In genomic region chr11:118290923-118291322, GRCh38 we compare ENCODE assay signal across 8 cellular contexts. TPM values are rescaled to one million over a fixed set of nuclear protein-coding genes. Genes with fewer than 3 reads are reported as not detected.
DNase-seq lines count a peak whose midpoint lies in the region; ATAC-seq and TF ChIP-seq lines count a peak whose summit lies in the region.

No MANE protein-coding gene starts in this region.

- H3K27ac Mint-ChIP-seq in activated CD8-positive, alpha-beta T cell treated with anti-CD3 and anti-CD28 coated beads for 36 hours, result no peak overlapping the region
- peak overlapping the region; percentile 20 for H3K27ac Mint-ChIP-seq in stimulated activated naive B cell treated with anti-CD40 and anti-IgM and Interleukin-4, amounts not matched to agents 10 μg/mL and 1 μg/mL and 100 μg/mL, for 72 hours

- DNase-seq in GM10248 (ENCODE audit: extremely low spot score) (peak; percentile 50), M059J (ENCODE audit: low read depth) (peak; percentile 52), left ventricle myocardium inferior (no peak), NCI-H2227 (lab: John Stamatoyannopoulos, UW; ENCODE audit: unreplicated experiment) (no peak)
- peak; percentile 74 for DNase-seq in activated CD8-positive, alpha-beta T cell treated with anti-CD3 and anti-CD28 coated beads for 36 hours
- DNase-seq in stimulated activated naive B cell treated with anti-CD40 and anti-IgM and Interleukin-4, amounts not matched to agents 10 μg/mL and 1 μg/mL and 100 μg/mL, for 72 hours, result peak; percentile 37

- H3K27ac ChIP-seq in left ventricle myocardium inferior (replicated peaks), result no peak overlapping the region

- CTCF ChIA-PET in GM10248 (lab: Yijun Ruan, JAX), result interaction anchor here (0.7 to 3.3 kb wide), 22 partner anchors 9 to 147 kb away, joined by 3 to 26 read pairs (median 4); partner anchors contain the start of gene SCN4B
- CTCF ChIA-PET in activated CD8-positive, alpha-beta T cell treated with anti-CD3 and anti-CD28 coated beads for 36 hours (lab: Charles Lee), result interaction anchor here (0.6 to 5.8 kb wide), 36 partner anchors 8 to 431 kb away, joined by 3 to 53 read pairs (median 4); partner anchors contain the start of genes CD3E and MPZL2

- H3K9me3 ChIP-seq in left ventricle myocardium inferior (replicated peaks), result no peaks in the 10 kb centered on the region

- H3K4me1 ChIP-seq in left ventricle myocardium inferior, result no peaks in the 10 kb centered on the region

- no peaks in the 10 kb centered on the region for H3K36me3 Mint-ChIP-seq in activated CD8-positive, alpha-beta T cell treated with anti-CD3 and anti-CD28 coated beads for 36 hours (ENCODE audit: low read depth)
- peaks cover 3 to 4% of the 10 kb centered on the region in 2 donors for H3K36me3 Mint-ChIP-seq in stimulated activated naive B cell treated with anti-CD40 and anti-IgM and Interleukin-4, amounts not matched to agents 10 μg/mL and 1 μg/mL and 100 μg/mL, for 72 hours

- peak; percentile 71 for ATAC-seq in activated CD8-positive, alpha-beta T cell treated with anti-CD3 and anti-CD28 coated beads for 36 hours
- ATAC-seq in stimulated activated naive B cell treated with anti-CD40 and anti-IgM and Interleukin-4, amounts not matched to agents 10 μg/mL and 1 μg/mL and 100 μg/mL, for 72 hours (replicated peaks), result peak; percentile 86
- ATAC-seq in HG03342 (IDR thresholded peaks at IDR 0.05; ENCODE audit: unreplicated experiment) (no peak), GM18517 (IDR thresholded peaks at IDR 0.05; ENCODE audit: unreplicated experiment) (no peak)

- H3K36me3 ChIP-seq in left ventricle myocardium inferior, result no peaks in the 10 kb centered on the region

- POLR2A ChIA-PET in GM10248 (lab: Yijun Ruan, JAX), result no interaction called here
- POLR2A ChIA-PET in activated CD8-positive, alpha-beta T cell treated with anti-CD3 and anti-CD28 coated beads for 36 hours (lab: Charles Lee), result interaction anchor here (0.6 to 1.3 kb wide), 8 partner anchors 9 to 184 kb away, joined by 3 to 5 read pairs (median 3); no protein-coding TSS in a partner anchor

- intact Hi-C loops in activated CD8-positive, alpha-beta T cell treated with anti-CD3 and anti-CD28 coated beads for 36 hours (cut with micrococcal nuclease), result loop anchor here (5.0 kb wide), 3 partner anchors 34 to 144 kb away; no protein-coding TSS in a partner anchor
- intact Hi-C loops in left ventricle myocardium inferior (cut with micrococcal nuclease), result no loop called here

- H3K4me1 Mint-ChIP-seq in activated CD8-positive, alpha-beta T cell treated with anti-CD3 and anti-CD28 coated beads for 36 hours (ENCODE audit: low read depth), result peaks cover 32% of the 10 kb centered on the region
- H3K4me1 Mint-ChIP-seq in stimulated activated naive B cell treated with anti-CD40 and anti-IgM and Interleukin-4, amounts not matched to agents 10 μg/mL and 1 μg/mL and 100 μg/mL, for 72 hours, result peaks cover 8 to 18% of the 10 kb centered on the region in 2 donors

- peaks cover 9% of the 10 kb centered on the region for H3K27me3 ChIP-seq in left ventricle myocardium inferior (ENCODE audit: low read depth)

- TF ChIP-seq CTCF in GM10248 (IDR thresholded peaks at IDR 0.05; ENCODE audit: control extremely low read depth, extremely low read depth, low read depth, missing control alignments), result peak; percentile 61
- peak; percentile 48 for TF ChIP-seq CTCF in activated CD8-positive, alpha-beta T cell treated with anti-CD3 and anti-CD28 coated beads for 36 hours (IDR thresholded peaks at IDR 0.05)
- peak; percentile 65 for TF ChIP-seq CTCF in left ventricle myocardium inferior (IDR thresholded peaks at IDR 0.05; ENCODE audit: borderline replicate concordance)

- no peak overlapping the region for H3K4me3 Mint-ChIP-seq in activated CD8-positive, alpha-beta T cell treated with anti-CD3 and anti-CD28 coated beads for 36 hours
- H3K4me3 Mint-ChIP-seq in stimulated activated naive B cell treated with anti-CD40 and anti-IgM and Interleukin-4, amounts not matched to agents 10 μg/mL and 1 μg/mL and 100 μg/mL, for 72 hours, result no peak overlapping the region

- H3K9me3 Mint-ChIP-seq in activated CD8-positive, alpha-beta T cell treated with anti-CD3 and anti-CD28 coated beads for 36 hours, result peaks cover 3% of the 10 kb centered on the region
- H3K9me3 Mint-ChIP-seq in stimulated activated naive B cell treated with anti-CD40 and anti-IgM and Interleukin-4, amounts not matched to agents 10 μg/mL and 1 μg/mL and 100 μg/mL, for 72 hours, result peaks cover 2 to 4% of the 10 kb centered on the region in 2 donors

- no peak overlapping the region for H3K4me3 ChIP-seq in left ventricle myocardium inferior

- no peaks in the 10 kb centered on the region for H3K27me3 Mint-ChIP-seq in activated CD8-positive, alpha-beta T cell treated with anti-CD3 and anti-CD28 coated beads for 36 hours
- peaks cover 20 to 27% of the 10 kb centered on the region in 2 donors for H3K27me3 Mint-ChIP-seq in stimulated activated naive B cell treated with anti-CD40 and anti-IgM and Interleukin-4, amounts not matched to agents 10 μg/mL and 1 μg/mL and 100 μg/mL, for 72 hours

RNA-seq across cellular contexts. Expression of gene CD3E, which starts 13.6 kb away (rescaled TPM):
- not detected in 2 replicates for total RNA-seq in M059J (2014; rRNA removed; shearing (Covaris generic))
- total RNA-seq in activated CD8-positive, alpha-beta T cell treated with anti-CD3 and anti-CD28 coated beads for 36 hours, result 100 to 1,000 TPM; 372 to 387 TPM
- 0.60 TPM for total RNA-seq in left ventricle myocardium inferior

RNA-seq across cellular contexts. Expression of gene MPZL2, which starts 26.8 kb away (rescaled TPM):
- total RNA-seq in M059J (2014; rRNA removed; shearing (Covaris generic)), result 13.6 and 19.6 TPM in 2 replicates
- total RNA-seq in activated CD8-positive, alpha-beta T cell treated with anti-CD3 and anti-CD28 coated beads for 36 hours, result 10 to 100 TPM; 26.2 to 31.0 TPM
- 13.4 TPM for total RNA-seq in left ventricle myocardium inferior

RNA-seq across cellular contexts. Expression of gene MPZL3, which starts 38.8 kb away (rescaled TPM):
- 5.7 and 8.7 TPM in 2 replicates for total RNA-seq in M059J (2014; rRNA removed; shearing (Covaris generic))
- total RNA-seq in activated CD8-positive, alpha-beta T cell treated with anti-CD3 and anti-CD28 coated beads for 36 hours, result 10 to 100 TPM; 51.1 to 51.7 TPM
- 2.7 TPM for total RNA-seq in left ventricle myocardium inferior

RNA-seq across cellular contexts. Expression of gene CD3D, which starts 51.6 kb away (rescaled TPM):
- not detected in 2 replicates for total RNA-seq in M059J (2014; rRNA removed; shearing (Covaris generic))
- 100 to 1,000 TPM; 316 to 325 TPM for total RNA-seq in activated CD8-positive, alpha-beta T cell treated with anti-CD3 and anti-CD28 coated beads for 36 hours
- not detected for total RNA-seq in left ventricle myocardium inferior

RNA-seq across cellular contexts. Expression of gene CD3G, which starts 53.2 kb away (rescaled TPM):
- total RNA-seq in M059J (2014; rRNA removed; shearing (Covaris generic)), result not detected in 2 replicates
- total RNA-seq in activated CD8-positive, alpha-beta T cell treated with anti-CD3 and anti-CD28 coated beads for 36 hours, result 100 to 1,000 TPM; 116 to 118 TPM
- 0.16 TPM for total RNA-seq in left ventricle myocardium inferior

Comparison
In these comparisons a context has a peak if more than half of its experiments do, and no peak if none do; other contexts are left out.
1. DNase-seq: peak in GM10248 (single experiment), M059J (single experiment), activated CD8-positive, alpha-beta T cell treated with anti-CD3 and anti-CD28 coated beads for 36 hours (single experiment) and stimulated activated naive B cell treated with anti-CD40 and anti-IgM and Interleukin-4, amounts not matched to agents 10 μg/mL and 1 μg/mL and 100 μg/mL, for 72 hours (single experiment); none in left ventricle myocardium inferior (single experiment) and NCI-H2227 (single experiment).
2. ATAC-seq: peak in activated CD8-positive, alpha-beta T cell treated with anti-CD3 and anti-CD28 coated beads for 36 hours (single experiment) and stimulated activated naive B cell treated with anti-CD40 and anti-IgM and Interleukin-4, amounts not matched to agents 10 μg/mL and 1 μg/mL and 100 μg/mL, for 72 hours (2 of 2); none in HG03342 (single experiment) and GM18517 (single experiment).
3. RNA of gene CD3E, which starts 13.6 kb away (total RNA-seq): 372 to 387 TPM in activated CD8-positive, alpha-beta T cell treated with anti-CD3 and anti-CD28 coated beads for 36 hours; 0.60 TPM in left ventricle myocardium inferior (single experiment) and not detected in M059J; every median in the first group is over 100 times any median in the second.
4. Peak in every context shown above with its lines, with median percentiles within 50 percentile points of each other: CTCF ChIP-seq.